ENCODE assay signal across 19 cellular contexts in the genomic region with DNA sequence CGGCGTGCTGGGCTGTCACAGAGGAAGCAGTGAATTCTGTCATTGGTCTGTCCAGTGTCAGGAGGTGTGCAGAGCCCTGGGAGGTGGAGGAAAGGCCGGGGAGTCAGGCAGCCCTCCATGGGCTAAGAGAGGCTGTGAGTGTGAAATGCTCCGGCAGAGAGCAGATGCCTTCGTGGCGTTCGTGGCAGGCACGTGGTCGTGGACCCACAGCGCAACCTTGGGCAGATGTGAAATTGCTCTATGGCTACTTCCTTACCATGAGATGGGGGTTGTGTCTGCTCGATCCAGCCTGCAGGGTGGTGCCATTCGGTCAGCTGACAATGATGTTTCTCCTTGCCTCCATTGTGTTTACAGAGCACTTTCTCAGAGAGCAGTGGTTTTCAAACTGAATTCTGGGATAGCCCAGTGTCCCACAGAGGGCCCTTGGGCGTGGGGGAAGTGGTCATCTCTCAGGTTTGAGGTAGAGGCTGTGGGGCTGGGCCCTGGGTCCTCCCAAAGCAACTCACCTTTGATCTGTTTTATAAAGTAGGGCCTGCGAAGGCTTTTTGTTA. TPM values are rescaled to one million over a fixed set of nuclear protein-coding genes. Genes with fewer than 3 reads are reported as not detected.
DNase-seq lines count a peak whose midpoint lies in the region; ATAC-seq, FAIRE-seq and TF ChIP-seq lines count a peak whose summit lies in the region.
"Had no signal": no experiment of that assay in that cellular context is flagged by ENCODE, and none has a peak within 500 bp of the region (broad histone marks: within the 10 kb centered on the region; RNA-seq: fewer than 3 reads in every experiment).

No MANE protein-coding gene starts in this region.

- peaks cover 4% of the 10 kb centered on the region for H3K36me3 Mint-ChIP-seq in T-helper 17 cell (ENCODE audit: low read depth)

- TF ChIP-seq CTCF in right lobe of liver (IDR thresholded peaks at IDR 0.05) (no peak), HepG2 (CRISPR knock-in tag; IDR thresholded peaks at IDR 0.05) (no peak), left lung (IDR thresholded peaks at IDR 0.05) (no peak)

- H3K27ac ChIP-seq in right lobe of liver (no peak overlapping the region), HepG2 (ENCODE audit: extremely low read length, insufficient read depth, low read length) (no peak overlapping the region), left lung (peak overlapping the region in 1 of 2 donors; percentile 75)
- H3K27ac ChIP-seq: prostate gland, thoracic aorta had no signal

- CTCF ChIA-PET in HepG2 (lab: Yijun Ruan, JAX; ENCODE audit: low intra/inter-chr PET ratio, low total read pairs): no interaction called here

- no peaks in the 10 kb centered on the region for H3K9me3 ChIP-seq in right lobe of liver
- no peaks in the 10 kb centered on the region for H3K9me3 ChIP-seq in HepG2 (ENCODE audit: low read length)
- H3K9me3 ChIP-seq in T-helper 17 cell (ENCODE audit: control insufficient read depth, low read length, poor library complexity, severe bottlenecking): no peaks in the 10 kb centered on the region
- H3K9me3 ChIP-seq in left lung: no peaks in the 10 kb centered on the region
- H3K9me3 ChIP-seq: gastrocnemius medialis, prostate gland, thoracic aorta had no signal

- peak overlapping the region; percentile 57 for H3K27ac Mint-ChIP-seq in T-helper 17 cell
- H3K27ac Mint-ChIP-seq: nephron progenitor cell had no signal

- H3K4me3 ChIP-seq in right lobe of liver (no peak overlapping the region), HepG2 (replicated peaks in 1 of 3; ENCODE audit: insufficient read depth in 1 of 3, low read depth in 2 of 3, low read length in 3 of 3) (no peak overlapping the region), left lung (no peak overlapping the region)
- H3K4me3 ChIP-seq: gastrocnemius medialis, prostate gland, smooth muscle cell, thoracic aorta had no signal

- no peak overlapping the region for H2AFZ ChIP-seq in HepG2 (ENCODE audit: low read length)

- TF ChIP-seq RAD21 in HepG2 (CRISPR knock-in tag; IDR thresholded peaks at IDR 0.05): no peak

- WGBS in right lobe of liver (ENCODE audit: insufficient coverage, low coverage, low lambda C conversion rate, missing lambda C conversion rate): 77% methylated on average over 6 of the region's 14 CpGs
- whole genome bisulfite sequencing in HepG2 (ENCODE audit: low lambda C conversion rate): 55% methylated on average over 9 of the region's 14 CpGs

- in situ Hi-C loops in HepG2 (cut with HindIII; ENCODE audit: extremely low pct_ligation_motif_present, low pct_unique_long_range_greater_than_20kb): no loop called here

- DNase-seq in right lobe of liver: no peak
- DNase-seq in HepG2 (ENCODE audit: low spot score): no peak
- DNase-seq in T-helper 17 cell: no peak
- DNase-seq in left lung: no peak
- DNase-seq in retina: no peak
- DNase-seq: activated effector memory CD4-positive, alpha-beta T cell treated with Interleukin-2 at 50 U/mL for 16 hours; Calu3; caudate nucleus; gastrocnemius medialis; NCI-H146; NCI-H2171 treated with DMSO at 0.1 percent for 48 hours; NCI-H69; nephron progenitor cell had no signal

- FAIRE-seq in HepG2 (lab: Jason Lieb, UNC): no peak
- FAIRE-seq: H54 had no signal

- peaks cover 10% of the 10 kb centered on the region for H3K4me1 Mint-ChIP-seq in T-helper 17 cell

- H3K9ac ChIP-seq in HepG2 (ENCODE audit: insufficient read depth, low read depth, low read length): no peak overlapping the region

- peak in 3 of 4 donors; percentile 8 to 27 (median 11) for ATAC-seq in right lobe of liver
- no peak for ATAC-seq in HepG2
- no peak for ATAC-seq in T-helper 17 cell
- ATAC-seq in left lung: peak; percentile 13
- no peak for ATAC-seq in GM18517 (IDR thresholded peaks at IDR 0.05; ENCODE audit: unreplicated experiment)
- no peak for ATAC-seq in GM18870 (IDR thresholded peaks at IDR 0.05; ENCODE audit: unreplicated experiment)
- ATAC-seq: gastrocnemius medialis had no signal

- no peak overlapping the region for H3K4me2 ChIP-seq in HepG2 (ENCODE audit: low read depth, low read length)
- H3K4me2 ChIP-seq: smooth muscle cell had no signal

- H3K4me1 ChIP-seq in right lobe of liver: no peaks in the 10 kb centered on the region
- peaks cover 10% of the 10 kb centered on the region for H3K4me1 ChIP-seq in HepG2 (ENCODE audit: insufficient read depth, low read length)
- H3K4me1 ChIP-seq in left lung: peaks cover 0 to 56% of the 10 kb centered on the region in 2 donors
- H3K4me1 ChIP-seq: gastrocnemius medialis, prostate gland had no signal

- no TSS peak for BruUV-seq in HepG2 (replicated peaks; lab: Mats Ljungman, UMichigan)

- TF ChIP-seq EP300 in HepG2 (IDR thresholded peaks at IDR 0.05; ENCODE audit: low read depth in 2 of 2, low read length in 2 of 2): no peak
- TF ChIP-seq EP300 in HepG2 (CRISPR knock-in tag; IDR thresholded peaks at IDR 0.05; ENCODE audit: borderline replicate concordance): no peak

- H3K27me3 Mint-ChIP-seq in T-helper 17 cell: no peaks in the 10 kb centered on the region

- intact Hi-C loops in right lobe of liver (cut with DNase I): no loop called here
- intact Hi-C loops in HepG2 (cut with micrococcal nuclease; ENCODE audit: unreplicated experiment): no loop called here
- intact Hi-C loops in left lung (cut with DNase I): no loop called here

- TF ChIP-seq POLR2A in right lobe of liver (IDR thresholded peaks at IDR 0.05) (no peak), HepG2 (IDR thresholded peaks at IDR 0.05; ENCODE audit: insufficient read depth in 1 of 2, low read depth in 2 of 2, low read length in 2 of 2) (no peak)

- H3K4me3 Mint-ChIP-seq in T-helper 17 cell: no peak overlapping the region
- H3K4me3 Mint-ChIP-seq: nephron progenitor cell had no signal

- no peaks in the 10 kb centered on the region for H3K79me2 ChIP-seq in HepG2 (ENCODE audit: insufficient read depth, low read length)

- H3K36me3 ChIP-seq in right lobe of liver (peaks cover 0 to 22% (median 10%) of the 10 kb centered on the region in 4 donors), HepG2 (replicated peaks in 1 of 2; ENCODE audit: control insufficient read depth in 1 of 2, insufficient read depth in 2 of 2, low read length in 2 of 2) (no peaks in the 10 kb centered on the region), left lung (peaks cover 0 to 88% of the 10 kb centered on the region in 2 donors)
- H3K36me3 ChIP-seq: prostate gland, thoracic aorta had no signal

- H3K27me3 ChIP-seq in right lobe of liver (no peaks in the 10 kb centered on the region), HepG2 (ENCODE audit: control insufficient read depth in 1 of 2, insufficient read depth in 2 of 2, low read length in 2 of 2) (peaks cover 1 to 28% of the 10 kb centered on the region in 2 experiments; a peak in 3 of 5 replicates), left lung (no peaks in the 10 kb centered on the region)
- H3K27me3 ChIP-seq: gastrocnemius medialis had no signal

- no peaks in the 10 kb centered on the region for H4K20me1 ChIP-seq in HepG2 (ENCODE audit: insufficient read depth, low read length)

- POLR2A ChIA-PET in HepG2 (lab: Yijun Ruan, JAX): no interaction called here

RNA-seq across cellular contexts. Expression of gene TNFRSF1B, which starts 27.9 kb away (rescaled TPM):
- total RNA-seq in right lobe of liver (10 to 100 TPM; 12.9 to 56.9 (median 26.5) TPM), HepG2 (2016; rRNA removed; fragmentation: Illumina TruSeq; extraction: Trizol) (0.04 TPM in 1 of 2 replicates, not detected in the other), T-helper 17 cell (100 to 1,000 TPM; 127 to 132 TPM), left lung (100 to 1,000 TPM in 1 of 2 donors, 10 to 100 TPM in 1; 33.0 to 109 TPM)
- total RNA-seq in HepG2 (2016; cell fraction: cytosol; rRNA removed; fragmentation: Illumina TruSeq; extraction: Trizol; ENCODE audit: low read depth): not detected in 2 replicates
- total RNA-seq in HepG2 (2016; cell fraction: insoluble cytoplasmic fraction; rRNA removed; fragmentation: Illumina TruSeq; extraction: Trizol): not detected in 2 replicates
- not detected in 2 replicates for total RNA-seq in HepG2 (2016; cell fraction: membrane; rRNA removed; fragmentation: Illumina TruSeq; extraction: Trizol)
- total RNA-seq in HepG2 (2016; cell fraction: nucleus; rRNA removed; fragmentation: Illumina TruSeq; extraction: Trizol): not detected in 2 replicates
- 0.11 and 0.29 TPM in 2 replicates for polyA plus RNA-seq in HepG2 (2011; rRNA removed)
- polyA plus RNA-seq in HepG2 (2011; cell fraction: cytosol; rRNA removed): 0.05 and 0.07 TPM in 2 replicates
- polyA plus RNA-seq in HepG2 (2011; cell fraction: nucleus; rRNA removed): 0.05 TPM in 2 replicates
- polyA plus RNA-seq in HepG2 (2012): not detected in 2 replicates
- not detected in 2 replicates for polyA plus RNA-seq in HepG2 (2016; cell fraction: cytosol; fragmentation: Illumina TruSeq; extraction: Trizol; ENCODE audit: low read depth)
- polyA plus RNA-seq in HepG2 (2016; cell fraction: insoluble cytoplasmic fraction; fragmentation: Illumina TruSeq; extraction: Trizol; ENCODE audit: low read depth): not detected in 2 replicates
- not detected in 2 replicates for polyA plus RNA-seq in HepG2 (2016; cell fraction: membrane; fragmentation: Illumina TruSeq; extraction: Trizol; ENCODE audit: low read depth)
- not detected in 2 replicates for polyA plus RNA-seq in HepG2 (2016; cell fraction: nucleus; fragmentation: Illumina TruSeq; extraction: Trizol; ENCODE audit: insufficient read depth, low read depth)
- polyA minus RNA-seq in HepG2 (2011; rRNA and poly(A)+ RNA removed; ENCODE audit: low replicate concordance): 0.14 and 1.1 TPM in 2 replicates
- not detected in 2 replicates for polyA minus RNA-seq in HepG2 (2011; cell fraction: cytosol; rRNA and poly(A)+ RNA removed)
- polyA minus RNA-seq in HepG2 (2011; cell fraction: nucleus; rRNA and poly(A)+ RNA removed): 0.90 TPM in 1 of 2 replicates, not detected in the other

RNA-seq across cellular contexts. Expression of gene VPS13D, which starts 35.1 kb away (rescaled TPM):
- 10 to 100 TPM; 25.9 to 36.9 (median 30.8) TPM for total RNA-seq in right lobe of liver
- 13.9 and 14.2 TPM in 2 replicates for total RNA-seq in HepG2 (2016; rRNA removed; fragmentation: Illumina TruSeq; extraction: Trizol)
- 5.8 and 6.7 TPM in 2 replicates for total RNA-seq in HepG2 (2016; cell fraction: cytosol; rRNA removed; fragmentation: Illumina TruSeq; extraction: Trizol; ENCODE audit: low read depth)
- total RNA-seq in HepG2 (2016; cell fraction: insoluble cytoplasmic fraction; rRNA removed; fragmentation: Illumina TruSeq; extraction: Trizol): 10.6 and 11.0 TPM in 2 replicates
- total RNA-seq in HepG2 (2016; cell fraction: membrane; rRNA removed; fragmentation: Illumina TruSeq; extraction: Trizol): 4.5 and 5.9 TPM in 2 replicates
- total RNA-seq in HepG2 (2016; cell fraction: nucleus; rRNA removed; fragmentation: Illumina TruSeq; extraction: Trizol): 20.5 and 26.2 TPM in 2 replicates
- 8.6 and 9.2 TPM in 2 replicates for polyA plus RNA-seq in HepG2 (2011; rRNA removed)
- 7.0 and 8.7 TPM in 2 replicates for polyA plus RNA-seq in HepG2 (2011; cell fraction: cytosol; rRNA removed)
- 16.7 and 19.0 TPM in 2 replicates for polyA plus RNA-seq in HepG2 (2011; cell fraction: nucleus; rRNA removed)
- 7.3 and 7.6 TPM in 2 replicates for polyA plus RNA-seq in HepG2 (2012)
- polyA plus RNA-seq in HepG2 (2016; cell fraction: cytosol; fragmentation: Illumina TruSeq; extraction: Trizol; ENCODE audit: low read depth): 0.57 and 0.77 TPM in 2 replicates
- 7.9 and 10.6 TPM in 2 replicates for polyA plus RNA-seq in HepG2 (2016; cell fraction: insoluble cytoplasmic fraction; fragmentation: Illumina TruSeq; extraction: Trizol; ENCODE audit: low read depth)
- 1.4 and 1.5 TPM in 2 replicates for polyA plus RNA-seq in HepG2 (2016; cell fraction: membrane; fragmentation: Illumina TruSeq; extraction: Trizol; ENCODE audit: low read depth)
- 10.4 and 11.0 TPM in 2 replicates for polyA plus RNA-seq in HepG2 (2016; cell fraction: nucleus; fragmentation: Illumina TruSeq; extraction: Trizol; ENCODE audit: insufficient read depth, low read depth)
- 26.2 and 54.8 TPM in 2 replicates for polyA minus RNA-seq in HepG2 (2011; rRNA and poly(A)+ RNA removed; ENCODE audit: low replicate concordance)
- polyA minus RNA-seq in HepG2 (2011; cell fraction: cytosol; rRNA and poly(A)+ RNA removed): 11.6 and 12.3 TPM in 2 replicates
- polyA minus RNA-seq in HepG2 (2011; cell fraction: nucleus; rRNA and poly(A)+ RNA removed): 52.4 and 72.0 TPM in 2 replicates
- total RNA-seq in T-helper 17 cell: 10 to 100 TPM; 63.5 to 67.6 TPM
- 10 to 100 TPM; 58.4 to 62.3 TPM for total RNA-seq in left lung

Comparison
In these comparisons a context has a peak if more than half of its experiments do, and no peak if none do; other contexts are left out.
1. ATAC-seq: peak in right lobe of liver (3 of 4) and left lung (single experiment); none in HepG2 (single experiment), T-helper 17 cell (single experiment), GM18517 (single experiment) and GM18870 (single experiment).
2. RNA of gene TNFRSF1B, which starts 27.9 kb away (total RNA-seq): 127 to 132 TPM in T-helper 17 cell, 33.0 to 109 TPM in left lung and 12.9 to 56.9 TPM in right lobe of liver; 0.04 TPM in HepG2; every median in the first group is over 10 times any median in the second.